1 cellular context compared by ENCODE assay signal in genomic region chr2:133377599-133377998, GRCh38.
TF ChIP-seq lines count a peak whose summit lies in the region.

No MANE protein-coding gene starts in this region.

TF ChIP-seq in H1, 55 proteins besides CTCF, POLR2A, EP300 and RAD21:
- TF ChIP-seq TEAD4 (IDR thresholded peaks at IDR 0.05; ENCODE audit: low read depth, low read length) (0 out of 2 replicates have a peak, but pooled peaks have one; percentile 17), NANOG (IDR thresholded peaks at IDR 0.05; ENCODE audit: insufficient read depth, low read depth, low read length, poor library complexity, severe bottlenecking) (no peak)
TF ChIP-seq in H1: peak in this region for 1.
